In the genomic region with DNA sequence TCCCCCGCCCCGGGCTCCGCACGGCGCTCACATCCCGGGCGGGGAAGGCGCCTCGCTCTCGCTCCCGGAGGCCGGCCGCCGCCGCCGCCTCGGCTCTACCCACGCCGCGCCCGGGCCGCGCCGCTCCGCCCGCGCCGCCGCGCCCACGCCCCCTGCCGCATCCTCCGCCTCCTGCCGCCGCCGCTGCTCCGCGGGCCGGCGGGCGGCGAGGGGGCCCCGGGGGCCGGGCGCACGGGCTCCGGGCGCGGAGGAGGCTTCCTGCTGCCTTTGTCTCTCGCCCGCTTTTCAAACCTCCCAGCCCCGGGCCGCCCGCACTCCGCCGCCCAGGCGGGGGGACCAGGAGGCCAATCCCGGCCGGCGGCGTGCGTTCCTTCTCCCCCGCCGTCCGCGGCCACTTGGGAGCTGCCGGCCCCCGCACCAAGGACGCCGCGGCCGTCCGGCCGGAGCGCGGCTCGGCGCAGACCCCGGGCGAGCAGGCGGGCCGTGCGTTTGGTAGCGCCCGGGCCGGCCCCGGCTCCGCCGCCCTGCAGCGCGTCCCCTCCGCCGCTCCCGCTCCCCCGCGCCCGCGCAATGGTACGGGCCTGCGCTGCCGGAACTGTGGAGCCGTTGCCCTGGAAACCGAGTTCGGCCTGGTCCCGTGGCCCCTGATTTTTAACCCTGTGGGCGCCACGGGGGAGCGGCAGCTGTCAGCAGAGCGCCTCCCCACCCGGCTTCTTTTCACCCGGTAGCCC, we compare ENCODE assay signal across 8 cellular contexts. TPM values are rescaled to one million over a fixed set of nuclear protein-coding genes. Genes with fewer than 3 reads are reported as not detected.
A peak's percentile ranks its signal among the peaks of the same experiment; 100 is the strongest.
DNase-seq lines count a peak whose midpoint lies in the region; FAIRE-seq and TF ChIP-seq lines count a peak whose summit lies in the region.

A gene with protein sequence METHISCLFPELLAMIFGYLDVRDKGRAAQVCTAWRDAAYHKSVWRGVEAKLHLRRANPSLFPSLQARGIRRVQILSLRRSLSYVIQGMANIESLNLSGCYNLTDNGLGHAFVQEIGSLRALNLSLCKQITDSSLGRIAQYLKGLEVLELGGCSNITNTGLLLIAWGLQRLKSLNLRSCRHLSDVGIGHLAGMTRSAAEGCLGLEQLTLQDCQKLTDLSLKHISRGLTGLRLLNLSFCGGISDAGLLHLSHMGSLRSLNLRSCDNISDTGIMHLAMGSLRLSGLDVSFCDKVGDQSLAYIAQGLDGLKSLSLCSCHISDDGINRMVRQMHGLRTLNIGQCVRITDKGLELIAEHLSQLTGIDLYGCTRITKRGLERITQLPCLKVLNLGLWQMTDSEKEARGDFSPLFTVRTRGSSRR (minus strand): TSS at position 287 of the 731 bp plus-strand sequence. CDS start 515 bp downstream, outside the sequence.

- H3K27ac ChIP-seq in SJCRH30 (peak within 1 kb of the TSS; percentile 37), neutrophil (peak within 1 kb of the TSS; percentile 93), substantia nigra (ENCODE audit: low read depth, low read length, poor library complexity, severe bottlenecking) (peak within 1 kb of the TSS; percentile 98)

- H3K4me3 ChIP-seq in SJCRH30 (peak within 1 kb of the TSS; percentile 78), neutrophil (ENCODE audit: low read depth in 1 of 2, low read length in 1 of 2) (peak within 1 kb of the TSS; percentile 76 to 79)

- TF ChIP-seq POLR2A in H54 (IDR thresholded peaks at IDR 0.05; ENCODE audit: low read depth, low read length): peak; percentile 67; the same call in 1 of the 2 replicates

- TF ChIP-seq CTCF in neutrophil (IDR thresholded peaks at IDR 0.05): no peak

- H3K36me3 ChIP-seq in SJCRH30: no peaks in the 10 kb centered on the region
- H3K36me3 ChIP-seq in neutrophil: no peaks in the 10 kb centered on the region

- H3K9me3 ChIP-seq in SJCRH30 (replicated peaks) (no peaks in the 10 kb centered on the region), neutrophil (no peaks in the 10 kb centered on the region)

- H3K4me1 ChIP-seq in SJCRH30 (peaks cover 34% of the 10 kb centered on the region), neutrophil (ENCODE audit: control insufficient read depth in 1 of 2, insufficient read depth in 1 of 2, low read depth in 1 of 2, low read length in 1 of 2) (peaks cover 36 to 43% of the 10 kb centered on the region in 2 experiments)

- H3K27me3 ChIP-seq in SJCRH30 (no peaks in the 10 kb centered on the region), neutrophil (no peaks in the 10 kb centered on the region)

- DNase-seq in ELR (ENCODE audit: low read depth) (peak; percentile 85), H54 (ENCODE audit: insufficient read length, low spot score) (peak; percentile 79), M059J (ENCODE audit: low read depth) (peak; percentile 81), SJCRH30 (peak; percentile 93), frontal cortex (ENCODE audit: low spot score in 2 of 2) (peak; percentile 71 to 79), substantia nigra (lab: John Stamatoyannopoulos, UW) (peak in 48 of 49 donors; percentile 47 to 94 (median 83))
- peak; percentile 50 to 88 (median 71) for DNase-seq in activated naive CD4-positive, alpha-beta T cell (lab: John Stamatoyannopoulos, UW)

- no peak for FAIRE-seq in H54 (lab: Jason Lieb, UNC)
- FAIRE-seq in frontal cortex (lab: Jason Lieb, UNC): no peak

RNA-seq across cellular contexts. Expression of the gene that starts here (rescaled TPM):
- total RNA-seq in M059J (2014; rRNA removed; shearing (Covaris generic)): 7.9 and 9.6 TPM in 2 replicates
- 15.0 and 16.3 TPM in 2 replicates for total RNA-seq in SJCRH30 (2014; rRNA removed; shearing (Covaris generic))
- total RNA-seq in frontal cortex: 17.5 TPM

Comparison
In these comparisons a context has a peak if more than half of its experiments do, and no peak if none do; other contexts are left out.
1. Peak in every context shown above with its lines: DNase-seq, H3K4me3 ChIP-seq and H3K27ac ChIP-seq.
2. H3K27ac ChIP-seq: peak in every context shown above with its lines; median percentile 98 in substantia nigra; 93 in neutrophil; 37 in SJCRH30.